23 cellular contexts compared by ENCODE assay signal in genomic region chr10:83218205-83218604, GRCh38.
"Had no signal": no experiment of that assay in that cellular context is flagged by ENCODE, and none has a peak within 500 bp of the region (broad histone marks: within the 10 kb centered on the region; RNA-seq: fewer than 3 reads in every experiment).

No MANE protein-coding gene starts in this region.

- ATAC-seq: gastrocnemius medialis; heart right ventricle; left colon; left ventricle myocardium superior; right lobe of liver; stimulated activated effector memory CD8-positive, alpha-beta T cell treated with anti-CD3 and anti-CD28 coated beads, Interleukin-12 subunit alpha, Interleukin-12 subunit beta, amount 100 ng/mL, for 72 hours; stimulated activated naive CD8-positive, alpha-beta T cell treated with anti-CD3 and anti-CD28 coated beads, Interleukin-15, Interleukin-2, amounts not matched to agents 100 U/mL and 50 U/mL, for 24 hours had no signal

- H3K4me1 ChIP-seq: esophagus muscularis mucosa, gastrocnemius medialis, heart right ventricle, parathyroid adenoma, prostate gland, right lobe of liver, suprapubic skin, thyroid gland had no signal

- H3K27me3 ChIP-seq: esophagus muscularis mucosa, gastrocnemius medialis, heart right ventricle, right lobe of liver, suprapubic skin, thyroid gland had no signal

- H2AFZ ChIP-seq: parathyroid adenoma had no signal

- H3K79me2 ChIP-seq: parathyroid adenoma had no signal

- H3K4me3 ChIP-seq: coronary artery, esophagus muscularis mucosa, gastrocnemius medialis, heart right ventricle, lung, prostate gland, right lobe of liver, suprapubic skin, thyroid gland had no signal

- H3K36me3 ChIP-seq: esophagus muscularis mucosa, gastrocnemius medialis, heart right ventricle, prostate gland, right lobe of liver, suprapubic skin, thyroid gland had no signal

- DNase-seq: effector CD8-positive, alpha-beta T cell; gastrocnemius medialis; heart right ventricle; hypothalamus; left colon; left ventricle myocardium superior; mesenchymal stem cell; naive B cell; nucleus accumbens; right lobe of liver; stimulated activated CD4-positive, alpha-beta T cell treated with anti-CD3 and anti-CD28 coated beads, Interleukin-4, amount 100 ng/mL, for 1 hour; stimulated activated CD8-positive, alpha-beta memory T cell treated with anti-CD3 and anti-CD28 coated beads, Interleukin-4, amount 100 ng/mL, for 48 hours; stimulated activated naive CD8-positive, alpha-beta T cell treated with anti-CD3 and anti-CD28 coated beads, Interleukin-15, Interleukin-2, amounts not matched to agents 100 U/mL and 50 U/mL, for 24 hours; thyroid gland had no signal

- H3K9me3 ChIP-seq: esophagus muscularis mucosa, gastrocnemius medialis, heart right ventricle, prostate gland, right lobe of liver, suprapubic skin, thyroid gland had no signal

- H3K9ac ChIP-seq: parathyroid adenoma had no signal

- FAIRE-seq: urothelium cell line had no signal

- H3K27ac ChIP-seq: coronary artery, epithelial cell of prostate, esophagus muscularis mucosa, gastrocnemius medialis, heart right ventricle, parathyroid adenoma, prostate gland, right lobe of liver, suprapubic skin, thyroid gland had no signal
